Comparison of ENCODE assay signal across 2 cellular contexts in the genomic region with DNA sequence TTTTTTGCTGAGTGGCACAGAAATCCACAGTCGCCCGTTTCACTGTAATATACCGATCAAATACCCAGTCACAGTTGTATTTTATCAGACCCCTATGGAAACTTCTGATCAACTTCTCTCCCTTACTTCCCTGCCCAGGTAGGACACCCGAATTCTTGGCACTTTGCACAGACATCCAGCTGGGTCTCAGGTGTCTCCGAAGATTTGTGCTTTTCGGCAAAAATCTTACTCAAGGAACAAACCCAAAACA.
TF ChIP-seq lines count a peak whose summit lies in the region.

No MANE protein-coding gene starts in this region.

TF ChIP-seq in HCT116, 20 proteins besides CTCF, POLR2A, EP300 and RAD21 (continued from another document):
- TF ChIP-seq, protein P1, sequence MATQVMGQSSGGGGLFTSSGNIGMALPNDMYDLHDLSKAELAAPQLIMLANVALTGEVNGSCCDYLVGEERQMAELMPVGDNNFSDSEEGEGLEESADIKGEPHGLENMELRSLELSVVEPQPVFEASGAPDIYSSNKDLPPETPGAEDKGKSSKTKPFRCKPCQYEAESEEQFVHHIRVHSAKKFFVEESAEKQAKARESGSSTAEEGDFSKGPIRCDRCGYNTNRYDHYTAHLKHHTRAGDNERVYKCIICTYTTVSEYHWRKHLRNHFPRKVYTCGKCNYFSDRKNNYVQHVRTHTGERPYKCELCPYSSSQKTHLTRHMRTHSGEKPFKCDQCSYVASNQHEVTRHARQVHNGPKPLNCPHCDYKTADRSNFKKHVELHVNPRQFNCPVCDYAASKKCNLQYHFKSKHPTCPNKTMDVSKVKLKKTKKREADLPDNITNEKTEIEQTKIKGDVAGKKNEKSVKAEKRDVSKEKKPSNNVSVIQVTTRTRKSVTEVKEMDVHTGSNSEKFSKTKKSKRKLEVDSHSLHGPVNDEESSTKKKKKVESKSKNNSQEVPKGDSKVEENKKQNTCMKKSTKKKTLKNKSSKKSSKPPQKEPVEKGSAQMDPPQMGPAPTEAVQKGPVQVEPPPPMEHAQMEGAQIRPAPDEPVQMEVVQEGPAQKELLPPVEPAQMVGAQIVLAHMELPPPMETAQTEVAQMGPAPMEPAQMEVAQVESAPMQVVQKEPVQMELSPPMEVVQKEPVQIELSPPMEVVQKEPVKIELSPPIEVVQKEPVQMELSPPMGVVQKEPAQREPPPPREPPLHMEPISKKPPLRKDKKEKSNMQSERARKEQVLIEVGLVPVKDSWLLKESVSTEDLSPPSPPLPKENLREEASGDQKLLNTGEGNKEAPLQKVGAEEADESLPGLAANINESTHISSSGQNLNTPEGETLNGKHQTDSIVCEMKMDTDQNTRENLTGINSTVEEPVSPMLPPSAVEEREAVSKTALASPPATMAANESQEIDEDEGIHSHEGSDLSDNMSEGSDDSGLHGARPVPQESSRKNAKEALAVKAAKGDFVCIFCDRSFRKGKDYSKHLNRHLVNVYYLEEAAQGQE (IDR thresholded peaks at IDR 0.05; ENCODE audit: low read depth): no peak
- TF ChIP-seq FOSL1 (IDR thresholded peaks at IDR 0.05; ENCODE audit: low read depth): no peak
- no peak for TF ChIP-seq ELF1 (IDR thresholded peaks at IDR 0.05; ENCODE audit: borderline replicate concordance, low read depth)

TF ChIP-seq in WTC11, 78 proteins besides CTCF, POLR2A, EP300 and RAD21 (continued from another document):
- TF ChIP-seq, protein P2, sequence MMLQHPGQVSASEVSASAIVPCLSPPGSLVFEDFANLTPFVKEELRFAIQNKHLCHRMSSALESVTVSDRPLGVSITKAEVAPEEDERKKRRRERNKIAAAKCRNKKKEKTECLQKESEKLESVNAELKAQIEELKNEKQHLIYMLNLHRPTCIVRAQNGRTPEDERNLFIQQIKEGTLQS (CRISPR knock-in tag; conservative IDR thresholded peaks at IDR 0.05): no peak
- TF ChIP-seq, protein P3, sequence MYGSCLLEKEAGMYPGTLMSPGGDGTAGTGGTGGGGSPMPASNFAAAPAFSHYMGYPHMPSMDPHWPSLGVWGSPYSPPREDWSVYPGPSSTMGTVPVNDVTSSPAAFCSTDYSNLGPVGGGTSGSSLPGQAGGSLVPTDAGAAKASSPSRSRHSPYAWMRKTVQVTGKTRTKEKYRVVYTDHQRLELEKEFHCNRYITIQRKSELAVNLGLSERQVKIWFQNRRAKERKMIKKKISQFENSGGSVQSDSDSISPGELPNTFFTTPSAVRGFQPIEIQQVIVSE (CRISPR knock-in tag; IDR thresholded peaks at IDR 0.05; ENCODE audit: borderline replicate concordance): no peak
- TF ChIP-seq ZNF121 (CRISPR knock-in tag; IDR thresholded peaks at IDR 0.05) (no peak), NFYB (CRISPR knock-in tag; conservative IDR thresholded peaks at IDR 0.05; ENCODE audit: low read depth) (no peak), FOXJ3 (CRISPR knock-in tag; IDR thresholded peaks at IDR 0.05; ENCODE audit: borderline replicate concordance) (no peak)
